In the genomic region with DNA sequence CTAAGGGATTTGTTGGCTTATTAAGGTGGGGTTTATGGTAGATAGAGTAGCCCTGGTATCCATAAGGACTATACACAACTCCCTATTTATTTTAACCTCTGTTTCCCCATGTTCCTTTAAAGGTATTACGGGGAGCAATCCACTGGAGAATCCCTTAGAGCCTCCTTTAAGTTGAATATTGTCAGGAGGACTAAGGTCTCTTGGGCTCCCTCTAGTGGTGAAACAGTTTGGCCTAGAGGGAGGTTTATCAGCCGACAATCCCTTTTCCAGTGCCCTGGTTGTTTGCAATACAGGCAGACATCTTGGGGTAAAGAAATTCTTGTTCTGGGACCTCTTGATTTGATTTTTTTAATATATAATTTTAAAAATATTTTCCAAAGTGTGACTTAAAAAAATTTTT, we compare ENCODE assay signal across 8 cellular contexts. TPM values are rescaled to one million over a fixed set of nuclear protein-coding genes. Genes with fewer than 3 reads are reported as not detected.
DNase-seq lines count a peak whose midpoint lies in the region; ATAC-seq and TF ChIP-seq lines count a peak whose summit lies in the region.

No MANE protein-coding gene starts in this region.

- in situ Hi-C loops in ACHN (cut with HindIII; ENCODE audit: low pct_ligation_motif_present, low pct_unique_long_range_greater_than_20kb, low sequenced_read_pairs), result no loop called here

- H3K4me3 ChIP-seq in GM12875 (ENCODE audit: low read depth, low read length), result no peak overlapping the region

- peak; percentile 62 for ATAC-seq in HG03175 (IDR thresholded peaks at IDR 0.05; ENCODE audit: unreplicated experiment)
- ATAC-seq in omental fat pad (ENCODE audit: low FRiP score), result peak; percentile 83
- no peak for ATAC-seq in HG02981 (IDR thresholded peaks at IDR 0.05; ENCODE audit: unreplicated experiment)

- TF ChIP-seq CTCF in GM12875 (IDR thresholded peaks at IDR 0.05; ENCODE audit: borderline replicate concordance, insufficient read depth, low read depth, low read length) (peak; percentile 71), omental fat pad (IDR thresholded peaks at IDR 0.05) (no peak)

- DNase-seq in ACHN (peak; percentile 73), NCI-H774 (lab: John Stamatoyannopoulos, UW) (peak; percentile 76), fibroblast of the conjunctiva (ENCODE audit: low read depth) (peak; percentile 36), omental fat pad (ENCODE audit: low spot score) (no peak)
- peak; percentile 14 for DNase-seq in activated CD8-positive, alpha-beta memory T cell treated with anti-CD3 and anti-CD28 coated beads, Interleukin-2, amount 50 U/mL, for 24 hours (ENCODE audit: extremely low read depth)

RNA-seq across cellular contexts. Expression of a gene that starts 12.9 kb away (rescaled TPM):
- total RNA-seq in omental fat pad, result 10 to 100 TPM; 40.3 to 64.1 (median 41.9) TPM

RNA-seq across cellular contexts. Expression of a gene that starts 51.2 kb away (rescaled TPM):
- under 1 TPM in 2 of 4 donors, not detected in 2; 0.28 to 0.36 TPM for total RNA-seq in omental fat pad
